8 cellular contexts compared by ENCODE assay signal in genomic region chr7:102464577-102465280, GRCh38. TPM values are rescaled to one million over a fixed set of nuclear protein-coding genes. Genes with fewer than 3 reads are reported as not detected.
DNase-seq lines count a peak whose midpoint lies in the region; ATAC-seq and TF ChIP-seq lines count a peak whose summit lies in the region.

A gene with protein sequence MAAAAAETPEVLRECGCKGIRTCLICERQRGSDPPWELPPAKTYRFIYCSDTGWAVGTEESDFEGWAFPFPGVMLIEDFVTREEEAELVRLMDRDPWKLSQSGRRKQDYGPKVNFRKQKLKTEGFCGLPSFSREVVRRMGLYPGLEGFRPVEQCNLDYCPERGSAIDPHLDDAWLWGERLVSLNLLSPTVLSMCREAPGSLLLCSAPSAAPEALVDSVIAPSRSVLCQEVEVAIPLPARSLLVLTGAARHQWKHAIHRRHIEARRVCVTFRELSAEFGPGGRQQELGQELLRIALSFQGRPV (minus strand): TSS chr7:102464863. CDS start chr7:102464836, 27 bp downstream.
TSS of gene LRWD1 (plus strand) at chr7:102464984. CDS start at chr7:102465081, 97 bp downstream.

- peak; percentile 58 for DNase-seq in DMS153 (lab: John Stamatoyannopoulos, UW)
- DNase-seq in OCI-M2 (lab: John Stamatoyannopoulos, UW; ENCODE audit: unreplicated experiment), result peak; percentile 61
- DNase-seq in activated T-cell treated with anti-CD3 and anti-CD28 coated beads for 4 hours, result peak; percentile 92
- peak; percentile 94 to 97 for DNase-seq in erythroblast (lab: John Stamatoyannopoulos, UW)
- peak; percentile 98 for DNase-seq in stimulated activated CD8-positive, alpha-beta memory T cell treated with anti-CD3 and anti-CD28 coated beads, Interleukin-4, amount 100 ng/mL, for 48 hours

- H3K4me3 Mint-ChIP-seq in IgD-negative memory B cell, result peak within 1 kb of the TSS; percentile 87 to 94 (median 94)

- peak within 1 kb of the TSS; percentile 96 for H3K9ac ChIP-seq in mucosa of stomach (ENCODE audit: low read length)

- peak within 1 kb of the TSS; percentile 78 to 88 (median 85) for H3K27ac Mint-ChIP-seq in IgD-negative memory B cell

- peaks cover 14% of the 10 kb centered on the region for H3K4me1 ChIP-seq in mucosa of stomach (ENCODE audit: control insufficient read depth, insufficient read depth, low read length)

- H3K4me1 Mint-ChIP-seq in IgD-negative memory B cell, result peaks cover 5 to 20% (median 18%) of the 10 kb centered on the region in 3 donors

- H3K36me3 ChIP-seq in mucosa of stomach (ENCODE audit: control insufficient read depth, insufficient read depth, low read length), result no peaks in the 10 kb centered on the region

- peak; percentile 70 for TF ChIP-seq POLR2A in erythroblast (IDR thresholded peaks at IDR 0.05; ENCODE audit: low read length)

- no peaks in the 10 kb centered on the region for H3K36me3 Mint-ChIP-seq in IgD-negative memory B cell

- ATAC-seq in GM21529 (IDR thresholded peaks at IDR 0.05; ENCODE audit: unreplicated experiment), result peak; percentile 88

- no peaks in the 10 kb centered on the region for H3K27me3 Mint-ChIP-seq in IgD-negative memory B cell

- H3K9me3 ChIP-seq in mucosa of stomach (ENCODE audit: control insufficient read depth, low read length), result no peaks in the 10 kb centered on the region

- H3K4me3 ChIP-seq in mucosa of stomach (ENCODE audit: low read length), result peak within 1 kb of the TSS; percentile 94

- no peaks in the 10 kb centered on the region for H3K9me3 Mint-ChIP-seq in IgD-negative memory B cell

- no peaks in the 10 kb centered on the region for H3K27me3 ChIP-seq in mucosa of stomach (ENCODE audit: control insufficient read depth, insufficient read depth, low read length)

RNA-seq across cellular contexts. Expression of the first gene that starts in this region (rescaled TPM):
- polyA plus RNA-seq in IgD-negative memory B cell, result 18.1 TPM

RNA-seq across cellular contexts. Expression of gene LRWD1, which starts in this region (rescaled TPM):
- polyA plus RNA-seq in IgD-negative memory B cell, result 13.4 TPM

Comparison
In these comparisons a context has a peak if more than half of its experiments do, and no peak if none do; other contexts are left out.
1. Peak in every context shown above with its lines: DNase-seq, ATAC-seq and H3K4me3 ChIP-seq.